In genomic region chr21:26565105-26565504, GRCh38 we compare ENCODE assay signal across 17 cellular contexts. TPM values are rescaled to one million over a fixed set of nuclear protein-coding genes. Genes with fewer than 3 reads are reported as not detected.
DNase-seq lines count a peak whose midpoint lies in the region; ATAC-seq and TF ChIP-seq lines count a peak whose summit lies in the region.
"Had no signal": no experiment of that assay in that cellular context is flagged by ENCODE, and none has a peak within 500 bp of the region (broad histone marks: within the 10 kb centered on the region; RNA-seq: fewer than 3 reads in every experiment).

No MANE protein-coding gene starts in this region.

- no peaks in the 10 kb centered on the region for H3K9me3 ChIP-seq in gastrocnemius medialis
- H3K9me3 ChIP-seq: Caco-2 had no signal

- ATAC-seq in gastrocnemius medialis: no peak
- ATAC-seq in stimulated activated effector memory CD8-positive, alpha-beta T cell treated with anti-CD3 and anti-CD28 coated beads, Interleukin-12 subunit alpha, Interleukin-12 subunit beta, amount 100 ng/mL, for 72 hours: no peak

- H3K27ac ChIP-seq in gastrocnemius medialis: peak overlapping the region; percentile 20 to 64 (median 40)
- H3K27ac ChIP-seq: C4-2B, PC-9 had no signal

- H3K36me3 Mint-ChIP-seq in stimulated activated effector memory CD8-positive, alpha-beta T cell treated with anti-CD3 and anti-CD28 coated beads, Interleukin-12 subunit alpha, Interleukin-12 subunit beta, amount 100 ng/mL, for 72 hours: no peaks in the 10 kb centered on the region

- peaks cover 3% of the 10 kb centered on the region for H3K9me3 Mint-ChIP-seq in stimulated activated effector memory CD8-positive, alpha-beta T cell treated with anti-CD3 and anti-CD28 coated beads, Interleukin-12 subunit alpha, Interleukin-12 subunit beta, amount 100 ng/mL, for 72 hours

- no peaks in the 10 kb centered on the region for H3K36me3 ChIP-seq in gastrocnemius medialis

- H3K4me1 Mint-ChIP-seq in stimulated activated effector memory CD8-positive, alpha-beta T cell treated with anti-CD3 and anti-CD28 coated beads, Interleukin-12 subunit alpha, Interleukin-12 subunit beta, amount 100 ng/mL, for 72 hours: no peaks in the 10 kb centered on the region

- no peak overlapping the region for H3K27ac Mint-ChIP-seq in stimulated activated effector memory CD8-positive, alpha-beta T cell treated with anti-CD3 and anti-CD28 coated beads, Interleukin-12 subunit alpha, Interleukin-12 subunit beta, amount 100 ng/mL, for 72 hours

- H3K27me3 ChIP-seq in gastrocnemius medialis: no peaks in the 10 kb centered on the region

- no peak for TF ChIP-seq POLR2A in gastrocnemius medialis (IDR thresholded peaks at IDR 0.05)

- intact Hi-C loops in gastrocnemius medialis (cut with DNase I; ENCODE audit: low total_unique reads): no loop called here

- DNase-seq in SIG-M5 treated with dmso at 0.1 percent for 504 hours (lab: John Stamatoyannopoulos, UW; ENCODE audit: unreplicated experiment) (peak; percentile 11), SIG-M5 (lab: John Stamatoyannopoulos, UW) (no peak), MV-4-11 (lab: John Stamatoyannopoulos, UW) (peak; percentile 17), globus pallidus (ENCODE audit: low spot score) (peak; percentile 6), gastrocnemius medialis (no peak), GM10266 (ENCODE audit: extremely low spot score) (no peak)
- no peak for DNase-seq in stimulated activated effector memory CD8-positive, alpha-beta T cell treated with anti-CD3 and anti-CD28 coated beads, Interleukin-12 subunit alpha, Interleukin-12 subunit beta, amount 100 ng/mL, for 72 hours (ENCODE audit: low spot score in 2 of 2)
- DNase-seq in stimulated activated naive CD4-positive, alpha-beta T cell treated with Interleukin-2 at 50 U/mL for 16 hours (lab: John Stamatoyannopoulos, UW): no peak
- DNase-seq: Caco-2, HCEC 1CT, Kasumi-1, NCI-H1436, NCI-H345, NCI-H526 treated with DMSO at 0.1 percent for 48 hours, PC-9 had no signal

- H3K4me3 ChIP-seq in gastrocnemius medialis: no peak overlapping the region
- H3K4me3 ChIP-seq: PC-9 had no signal

- no peak overlapping the region for H3K4me3 Mint-ChIP-seq in stimulated activated effector memory CD8-positive, alpha-beta T cell treated with anti-CD3 and anti-CD28 coated beads, Interleukin-12 subunit alpha, Interleukin-12 subunit beta, amount 100 ng/mL, for 72 hours

- H3K4me1 ChIP-seq in gastrocnemius medialis: no peaks in the 10 kb centered on the region
- H3K4me1 ChIP-seq: Caco-2 had no signal

- TF ChIP-seq CTCF in gastrocnemius medialis (IDR thresholded peaks at IDR 0.05 in 4 of 5, conservative IDR thresholded peaks at IDR 0.05 in 1 of 5) (no peak), GM10266 (IDR thresholded peaks at IDR 0.05; ENCODE audit: control insufficient read depth, insufficient read depth, low read depth, missing control alignments) (no peak)

- in situ Hi-C loops in gastrocnemius medialis (cut with MboI; ENCODE audit: low sequenced_read_pairs in 4 of 4): no loop called here

RNA-seq across cellular contexts. Expression of gene CYYR1, which starts 8.0 kb away (rescaled TPM):
- 10 to 100 TPM; 11.7 to 15.5 (median 13.8) TPM for total RNA-seq in gastrocnemius medialis
- total RNA-seq: A172, Caco-2, PC-9 had no signal

Comparison
In these comparisons a context has a peak if more than half of its experiments do, and no peak if none do; other contexts are left out.
1. DNase-seq: peak in SIG-M5 treated with dmso at 0.1 percent for 504 hours (single experiment), MV-4-11 (single experiment) and globus pallidus (single experiment); none in SIG-M5 (single experiment), gastrocnemius medialis (0 of 2), GM10266 (single experiment), stimulated activated effector memory CD8-positive, alpha-beta T cell treated with anti-CD3 and anti-CD28 coated beads, Interleukin-12 subunit alpha, Interleukin-12 subunit beta, amount 100 ng/mL, for 72 hours (0 of 2) and stimulated activated naive CD4-positive, alpha-beta T cell treated with Interleukin-2 at 50 U/mL for 16 hours (single experiment).